In genomic region chr1:111948209-111949131, GRCh38 we compare ENCODE assay signal across 10 cellular contexts. TPM values are rescaled to one million over a fixed set of nuclear protein-coding genes. Genes with fewer than 3 reads are reported as not detected.
DNase-seq lines count a peak whose midpoint lies in the region; ATAC-seq lines count a peak whose summit lies in the region.
"Had no signal": no experiment of that assay in that cellular context is flagged by ENCODE, and none has a peak within 500 bp of the region (broad histone marks: within the 10 kb centered on the region; RNA-seq: fewer than 3 reads in every experiment).

No MANE protein-coding gene starts in this region.

- H3K4me3 Mint-ChIP-seq in activated T-cell treated with anti-CD3 and anti-CD28 coated beads, Interleukin-2, amount 50 U/mL, for 4 hours, result no peak overlapping the region
- H3K4me3 Mint-ChIP-seq: B cell had no signal

- H3K27ac ChIP-seq in caudate nucleus (ENCODE audit: low read depth, low read length) (peak overlapping the region; percentile 76), muscle layer of colon (ENCODE audit: low read depth, low read length) (peak overlapping the region; percentile 62)

- peaks cover 19% of the 10 kb centered on the region for H3K4me1 ChIP-seq in muscle layer of colon (ENCODE audit: insufficient read depth, low read length)

- H3K9me3 ChIP-seq in muscle layer of colon (ENCODE audit: low read length), result no peaks in the 10 kb centered on the region

- no peaks in the 10 kb centered on the region for H3K36me3 Mint-ChIP-seq in activated T-cell treated with anti-CD3 and anti-CD28 coated beads, Interleukin-2, amount 50 U/mL, for 4 hours (ENCODE audit: insufficient read depth)

- no peak overlapping the region for H3K9ac ChIP-seq in muscle layer of colon (ENCODE audit: low read length)

- H3K4me1 Mint-ChIP-seq in activated T-cell treated with anti-CD3 and anti-CD28 coated beads, Interleukin-2, amount 50 U/mL, for 4 hours (ENCODE audit: low read depth), result no peaks in the 10 kb centered on the region
- H3K4me1 Mint-ChIP-seq: B cell had no signal

- no peaks in the 10 kb centered on the region for H3K36me3 ChIP-seq in muscle layer of colon (ENCODE audit: insufficient read depth, low read length)

- no peaks in the 10 kb centered on the region for H3K9me3 Mint-ChIP-seq in activated T-cell treated with anti-CD3 and anti-CD28 coated beads, Interleukin-2, amount 50 U/mL, for 4 hours

- H3K27me3 Mint-ChIP-seq in activated T-cell treated with anti-CD3 and anti-CD28 coated beads, Interleukin-2, amount 50 U/mL, for 4 hours (ENCODE audit: low read depth), result peaks cover 24% of the 10 kb centered on the region

- DNase-seq in AG20443 (ENCODE audit: low spot score) (peak; percentile 66), NCI-H187 treated with DMSO at 0.1 percent for 48 hours (lab: John Stamatoyannopoulos, UW) (peak; percentile 76), caudate nucleus (lab: John Stamatoyannopoulos, UW) (peak in 47 of 61 donors; percentile 7 to 79 (median 38)), RPMI8226 (no peak)
- DNase-seq in activated T-cell treated with anti-CD3 and anti-CD28 coated beads, Interleukin-2, amount 50 U/mL, for 4 hours, result no peak
- DNase-seq: activated CD4-positive, CD25-positive, alpha-beta regulatory T cell had no signal

- ATAC-seq in GM19351 (IDR thresholded peaks at IDR 0.05; ENCODE audit: unreplicated experiment) (no peak), GM21576 (IDR thresholded peaks at IDR 0.05; ENCODE audit: unreplicated experiment) (no peak)
- no peak for ATAC-seq in activated T-cell treated with anti-CD3 and anti-CD28 coated beads, Interleukin-2, amount 50 U/mL, for 4 hours

- peak overlapping the region in 1 of 2 donors; percentile 16 for H3K4me3 ChIP-seq in muscle layer of colon (ENCODE audit: low read depth in 1 of 2, low read length in 2 of 2)

- no peaks in the 10 kb centered on the region for H3K27me3 ChIP-seq in muscle layer of colon (ENCODE audit: control insufficient read depth in 1 of 2, insufficient read depth in 2 of 2, low read length in 2 of 2)

RNA-seq across cellular contexts. Expression of gene KCND3, which starts 41.0 kb away (rescaled TPM):
- not detected for total RNA-seq in activated T-cell treated with anti-CD3 and anti-CD28 coated beads, Interleukin-2, amount 50 U/mL, for 4 hours
- total RNA-seq: B cell had no signal

Comparison
In these comparisons a context has a peak if more than half of its experiments do, and no peak if none do; other contexts are left out.
1. DNase-seq: peak in AG20443 (single experiment), NCI-H187 treated with DMSO at 0.1 percent for 48 hours (single experiment) and caudate nucleus (47 of 61); none in RPMI8226 (single experiment) and activated T-cell treated with anti-CD3 and anti-CD28 coated beads, Interleukin-2, amount 50 U/mL, for 4 hours (single experiment).